ENCODE assay signal across 16 cellular contexts in the genomic region with DNA sequence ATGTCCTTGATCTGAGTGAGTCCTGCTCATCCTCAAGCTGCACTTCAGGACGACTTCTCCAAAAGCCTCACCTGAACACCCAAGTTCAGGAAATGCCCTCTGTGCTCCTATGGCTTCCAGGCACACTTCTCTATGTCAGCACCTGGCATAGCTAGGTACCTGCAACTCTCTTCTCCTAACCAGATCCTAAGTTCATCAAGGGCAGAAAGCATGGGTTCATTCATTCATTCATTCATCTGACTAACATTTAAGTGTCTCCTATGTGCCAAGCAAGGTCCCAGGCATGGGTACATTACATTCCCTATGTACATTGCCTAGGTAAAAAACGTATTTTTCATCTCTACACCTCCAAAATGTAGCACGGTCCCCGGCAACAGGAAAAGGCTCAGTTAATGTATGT. TPM values are rescaled to one million over a fixed set of nuclear protein-coding genes. Genes with fewer than 3 reads are reported as not detected.
DNase-seq lines count a peak whose midpoint lies in the region; ATAC-seq and TF ChIP-seq lines count a peak whose summit lies in the region.
"Had no signal": no experiment of that assay in that cellular context is flagged by ENCODE, and none has a peak within 500 bp of the region (broad histone marks: within the 10 kb centered on the region; RNA-seq: fewer than 3 reads in every experiment).

No MANE protein-coding gene starts in this region.

- intact Hi-C loops in PC-9 (cut with micrococcal nuclease; ENCODE audit: unreplicated experiment) = no loop called here

- H3F3A ChIP-seq in PC-9 (ENCODE audit: insufficient read depth, low read depth) = peaks cover 3% of the 10 kb centered on the region; the same call in 1 of the 2 replicates

- H3K27me3 Mint-ChIP-seq in chondrocyte (ENCODE audit: low read depth) = peaks cover 9% of the 10 kb centered on the region

- ATAC-seq in GM21717 (IDR thresholded peaks at IDR 0.05; ENCODE audit: unreplicated experiment) = no peak
- ATAC-seq in activated naive CD4-positive, alpha-beta T cell treated with anti-CD3 and anti-CD28 coated beads, Interleukin-2, amount 50 U/mL, for 72 hours = no peak
- ATAC-seq: HCT116 had no signal

- CTCF ChIA-PET in PC-9 (lab: Charles Lee) = no interaction called here
- CTCF ChIA-PET in RWPE1 (lab: Yijun Ruan, JAX) = no interaction called here

- no peak overlapping the region for H3K4me3 Mint-ChIP-seq in chondrocyte (ENCODE audit: unreplicated experiment)
- H3K4me3 Mint-ChIP-seq: CD8-positive, alpha-beta memory T cell had no signal

- H3K27me3 ChIP-seq in PC-9 (ENCODE audit: insufficient read depth, low read depth) = no peaks in the 10 kb centered on the region
- H3K27me3 ChIP-seq: BLaER1 had no signal

- H3K4me1 ChIP-seq in PC-9 (replicated peaks; ENCODE audit: insufficient read depth) = peaks cover 57% of the 10 kb centered on the region

- no peaks in the 10 kb centered on the region for H3K9me2 ChIP-seq in PC-9 (ENCODE audit: insufficient read depth)

- no peak overlapping the region for H2AFZ ChIP-seq in PC-9

- no peak overlapping the region for H3K4me3 ChIP-seq in PC-9
- H3K4me3 ChIP-seq: BLaER1 had no signal

- H3K36me3 ChIP-seq in PC-9 (ENCODE audit: low read depth) = no peaks in the 10 kb centered on the region
- H3K36me3 ChIP-seq: BLaER1 had no signal

- H3K36me3 Mint-ChIP-seq in chondrocyte (ENCODE audit: low read depth) = no peaks in the 10 kb centered on the region
- no peaks in the 10 kb centered on the region for H3K36me3 Mint-ChIP-seq in activated naive CD4-positive, alpha-beta T cell treated with anti-CD3 and anti-CD28 coated beads, Interleukin-2, amount 50 U/mL, for 72 hours
- H3K36me3 Mint-ChIP-seq: CD8-positive, alpha-beta memory T cell had no signal

- peaks cover 31% of the 10 kb centered on the region for H3K4me1 Mint-ChIP-seq in chondrocyte (ENCODE audit: low read depth)
- H3K4me1 Mint-ChIP-seq: CD8-positive, alpha-beta memory T cell had no signal

- peak overlapping the region; percentile 56 for H3K4me2 ChIP-seq in PC-9
- H3K4me2 ChIP-seq: BLaER1 had no signal

- TF ChIP-seq CTCF in PC-9 (conservative IDR thresholded peaks at IDR 0.05) = no peak
- TF ChIP-seq CTCF in chondrocyte (IDR thresholded peaks at IDR 0.05) = no peak
- TF ChIP-seq CTCF in RWPE1 (conservative IDR thresholded peaks at IDR 0.05; ENCODE audit: low read depth) = no peak

- DNase-seq in DMS53 (lab: John Stamatoyannopoulos, UW) (peak; percentile 14), DMS53 treated with DMSO at 0.1 percent for 48 hours (lab: John Stamatoyannopoulos, UW; ENCODE audit: unreplicated experiment) (no peak), PC-9 (no peak), chondrocyte (ENCODE audit: low spot score) (no peak), RWPE1 (ENCODE audit: low spot score) (no peak)
- DNase-seq in activated naive CD4-positive, alpha-beta T cell treated with anti-CD3 and anti-CD28 coated beads, Interleukin-2, amount 50 U/mL, for 72 hours (ENCODE audit: low spot score in 2 of 2) = no peak
- DNase-seq: AML-193; CD8-positive, alpha-beta memory T cell; DMS79; KBM-7 had no signal

- no peaks in the 10 kb centered on the region for H3K79me2 ChIP-seq in PC-9 (ENCODE audit: low read depth)

- peak overlapping the region; percentile 23 for H3K27ac Mint-ChIP-seq in chondrocyte (ENCODE audit: unreplicated experiment)
- no peak overlapping the region for H3K27ac Mint-ChIP-seq in activated naive CD4-positive, alpha-beta T cell treated with anti-CD3 and anti-CD28 coated beads, Interleukin-2, amount 50 U/mL, for 72 hours

- H3K27ac ChIP-seq in PC-9 (peak overlapping the region; percentile 54), RWPE1 (no peak overlapping the region)
- H3K27ac ChIP-seq: 22Rv1, BLaER1 had no signal

- no peaks in the 10 kb centered on the region for H3K9me3 Mint-ChIP-seq in chondrocyte (ENCODE audit: low read depth)
- H3K9me3 Mint-ChIP-seq in activated naive CD4-positive, alpha-beta T cell treated with anti-CD3 and anti-CD28 coated beads, Interleukin-2, amount 50 U/mL, for 72 hours = peaks cover 0 to 5% of the 10 kb centered on the region in 2 donors
- H3K9me3 Mint-ChIP-seq: CD8-positive, alpha-beta memory T cell had no signal

- POLR2A ChIA-PET in PC-9 (lab: Charles Lee; ENCODE audit: unreplicated experiment) (no interaction called here), RWPE1 (lab: Yijun Ruan, JAX; ENCODE audit: low non-redundant PET) (no interaction called here)

- H4K20me1 ChIP-seq in PC-9 (ENCODE audit: insufficient read depth) = no peaks in the 10 kb centered on the region
- H4K20me1 ChIP-seq: BLaER1 had no signal

- BruUV-seq in PC-9 (replicated peaks; lab: Mats Ljungman, UMichigan) = no TSS peak

- H3K9me3 ChIP-seq in PC-9 (ENCODE audit: insufficient read depth, low read depth) = no peaks in the 10 kb centered on the region
- H3K9me3 ChIP-seq: BLaER1 had no signal

RNA-seq across cellular contexts. Expression of a gene that starts 4.0 kb away (rescaled TPM):
- total RNA-seq in PC-9 (2021) (not detected in 2 replicates), chondrocyte (0.17 TPM in 1 of 3 replicates, not detected in the others)
- not detected for total RNA-seq in activated naive CD4-positive, alpha-beta T cell treated with anti-CD3 and anti-CD28 coated beads, Interleukin-2, amount 50 U/mL, for 72 hours
- total RNA-seq: CD8-positive, alpha-beta memory T cell; G401; H4 had no signal
